Comparison of ENCODE assay signal across 12 cellular contexts in genomic region chr9:114893622-114894021, GRCh38. TPM values are rescaled to one million over a fixed set of nuclear protein-coding genes. Genes with fewer than 3 reads are reported as not detected.
DNase-seq lines count a peak whose midpoint lies in the region; FAIRE-seq and TF ChIP-seq lines count a peak whose summit lies in the region.
"Had no signal": no experiment of that assay in that cellular context is flagged by ENCODE, and none has a peak within 500 bp of the region (broad histone marks: within the 10 kb centered on the region; RNA-seq: fewer than 3 reads in every experiment).

No MANE protein-coding gene starts in this region.

- H3K27ac Mint-ChIP-seq in stimulated activated naive CD8-positive, alpha-beta T cell treated with anti-CD3 and anti-CD28 coated beads, Interleukin-15, Interleukin-2, amounts not matched to agents 100 ng/mL and 50 ng/mL, for 24 hours = peak overlapping the region; percentile 93

- no peak overlapping the region for H3K4me3 ChIP-seq in SU-DHL-6 (ENCODE audit: insufficient read depth, low read length, poor library complexity, severe bottlenecking)
- no peak overlapping the region for H3K4me3 ChIP-seq in endothelial cell of umbilical vein (replicated peaks in 1 of 3; ENCODE audit: insufficient read depth in 1 of 3, low read depth in 1 of 3, low read length in 3 of 3)
- H3K4me3 ChIP-seq in adrenal gland = no peak overlapping the region

- POLR2A ChIA-PET in endothelial cell of umbilical vein (lab: Charles Lee) = interaction anchor here (1.0 kb wide), 2 partner anchors 88 kb away, joined by 3 to 4 read pairs; partner anchors contain the start of gene TNFSF15

- dilution Hi-C loops in endothelial cell of umbilical vein (cut with MboI; ENCODE audit: extremely low pct_ligation_motif_present, low sequenced_read_pairs) = no loop called here

- H3K9me3 Mint-ChIP-seq in stimulated activated naive CD8-positive, alpha-beta T cell treated with anti-CD3 and anti-CD28 coated beads, Interleukin-15, Interleukin-2, amounts not matched to agents 100 ng/mL and 50 ng/mL, for 24 hours = peaks cover 10% of the 10 kb centered on the region

- H3K9me2 ChIP-seq in SU-DHL-6 (replicated peaks; ENCODE audit: insufficient read depth, low read length) = no peaks in the 10 kb centered on the region

- H3K36me3 ChIP-seq in SU-DHL-6 (ENCODE audit: low read length) (no peaks in the 10 kb centered on the region), endothelial cell of umbilical vein (ENCODE audit: control insufficient read depth in 2 of 2, extremely low read depth in 1 of 2, insufficient read depth in 2 of 2, low read length in 2 of 2) (no peaks in the 10 kb centered on the region), adrenal gland (replicated peaks in 1 of 2) (no peaks in the 10 kb centered on the region)

- H3K9ac ChIP-seq in SU-DHL-6 (ENCODE audit: low read length) (no peak overlapping the region), endothelial cell of umbilical vein (replicated peaks; ENCODE audit: extremely low read depth, insufficient read depth, low read length) (peak overlapping the region; percentile 87)

- no TSS peak for BruUV-seq in endothelial cell of umbilical vein (replicated peaks; lab: Mats Ljungman, UMichigan)

- H3F3A ChIP-seq in SU-DHL-6 (ENCODE audit: insufficient read depth) = peaks cover 8% of the 10 kb centered on the region

- intact Hi-C loops in endothelial cell of umbilical vein (cut with micrococcal nuclease) (loop anchor here (1.0 kb wide), 3 partner anchors 89 to 148 kb away; no protein-coding TSS in a partner anchor), adrenal gland (cut with DNase I) (no loop called here)

- H3K79me2 ChIP-seq in SU-DHL-6 (ENCODE audit: insufficient read depth, low read length) (no peaks in the 10 kb centered on the region), endothelial cell of umbilical vein (ENCODE audit: control insufficient read depth, insufficient read depth, low read length) (no peaks in the 10 kb centered on the region)

- no peaks in the 10 kb centered on the region for H3K27me3 Mint-ChIP-seq in stimulated activated naive CD8-positive, alpha-beta T cell treated with anti-CD3 and anti-CD28 coated beads, Interleukin-15, Interleukin-2, amounts not matched to agents 100 ng/mL and 50 ng/mL, for 24 hours

- H3K4me2 ChIP-seq in SU-DHL-6 (ENCODE audit: low read depth, low read length, poor library complexity, severe bottlenecking) = peak overlapping the region; percentile 13
- H3K4me2 ChIP-seq in endothelial cell of umbilical vein (ENCODE audit: insufficient read depth, low read length) = peak overlapping the region; percentile 48

- no peaks in the 10 kb centered on the region for H4K20me1 ChIP-seq in SU-DHL-6 (ENCODE audit: low read depth, low read length)
- H4K20me1 ChIP-seq in endothelial cell of umbilical vein (replicated peaks; ENCODE audit: control insufficient read depth, extremely low read depth, insufficient read depth, low read length) = no peaks in the 10 kb centered on the region

- no peaks in the 10 kb centered on the region for H3K27me3 ChIP-seq in SU-DHL-6 (ENCODE audit: low read length)
- no peaks in the 10 kb centered on the region for H3K27me3 ChIP-seq in endothelial cell of umbilical vein (ENCODE audit: control insufficient read depth in 2 of 2, insufficient read depth in 2 of 2, low read length in 2 of 2)
- H3K27me3 ChIP-seq in adrenal gland = no peaks in the 10 kb centered on the region

- TF ChIP-seq CTCF in SU-DHL-6 (IDR thresholded peaks at IDR 0.05; ENCODE audit: insufficient read depth, low read length, poor library complexity, severe bottlenecking) (no peak), endothelial cell of umbilical vein (IDR thresholded peaks at IDR 0.05; ENCODE audit: extremely low read depth in 1 of 2, insufficient read depth in 1 of 2, low read depth in 1 of 2, low read length in 2 of 2) (no peak), adrenal gland (IDR thresholded peaks at IDR 0.05) (no peak)

- no peaks in the 10 kb centered on the region for H3K9me1 ChIP-seq in endothelial cell of umbilical vein (replicated peaks; ENCODE audit: control insufficient read depth, extremely low read depth, insufficient read depth, low read length)

- peak overlapping the region; percentile 12 for H3K4me3 Mint-ChIP-seq in stimulated activated naive CD8-positive, alpha-beta T cell treated with anti-CD3 and anti-CD28 coated beads, Interleukin-15, Interleukin-2, amounts not matched to agents 100 ng/mL and 50 ng/mL, for 24 hours

- peak; percentile 68 for FAIRE-seq in endothelial cell of umbilical vein (lab: Jason Lieb, UNC)
- FAIRE-seq: GM18507 had no signal

- TF ChIP-seq POLR2A in endothelial cell of umbilical vein (IDR thresholded peaks at IDR 0.05; ENCODE audit: low read depth, low read length) (no peak), adrenal gland (IDR thresholded peaks at IDR 0.05) (no peak)

- peaks cover 13% of the 10 kb centered on the region for H3K36me3 Mint-ChIP-seq in stimulated activated naive CD8-positive, alpha-beta T cell treated with anti-CD3 and anti-CD28 coated beads, Interleukin-15, Interleukin-2, amounts not matched to agents 100 ng/mL and 50 ng/mL, for 24 hours (ENCODE audit: low read depth)

- H3K27ac ChIP-seq in SU-DHL-6 (ENCODE audit: low read depth, low read length) (peak overlapping the region; percentile 47), endothelial cell of umbilical vein (ENCODE audit: insufficient read depth, low read depth, low read length) (peak overlapping the region; percentile 100), adrenal gland (no peak overlapping the region)
- H3K27ac ChIP-seq: C4-2B had no signal

- 62 to 83% (median 70%) methylated on average over 3 of the region's 3 CpGs for WGBS in adrenal gland, 4 donors

- CTCF ChIA-PET in endothelial cell of umbilical vein (lab: Charles Lee) = interaction anchor here (0.5 to 6.9 kb wide), 4 partner anchors 12 to 231 kb away, joined by 3 to 81 read pairs (median 19); no protein-coding TSS in a partner anchor

- H3K9me3 ChIP-seq in SU-DHL-6 (ENCODE audit: insufficient read depth, low read length) = no peaks in the 10 kb centered on the region
- H3K9me3 ChIP-seq in endothelial cell of umbilical vein (replicated peaks; ENCODE audit: control insufficient read depth, insufficient read depth, low read length) = no peaks in the 10 kb centered on the region
- H3K9me3 ChIP-seq in adrenal gland (replicated peaks in 1 of 3) = no peaks in the 10 kb centered on the region

- H3K4me1 ChIP-seq in endothelial cell of umbilical vein (ENCODE audit: control insufficient read depth, extremely low read depth, insufficient read depth, low read length) = peaks cover 53% of the 10 kb centered on the region
- peaks cover 0 to 19% of the 10 kb centered on the region in 2 donors for H3K4me1 ChIP-seq in adrenal gland (replicated peaks in 1 of 2)

- H3K4me1 Mint-ChIP-seq in stimulated activated naive CD8-positive, alpha-beta T cell treated with anti-CD3 and anti-CD28 coated beads, Interleukin-15, Interleukin-2, amounts not matched to agents 100 ng/mL and 50 ng/mL, for 24 hours (ENCODE audit: low read depth) = no peaks in the 10 kb centered on the region

- DNase-seq in stimulated activated CD4-positive, alpha-beta T cell treated with anti-CD3 and anti-CD28 coated beads, Interleukin-15, amount 100 ng/mL, for 24 hours = peak; percentile 59
- DNase-seq in stimulated activated CD4-positive, alpha-beta T cell treated with anti-CD3 and anti-CD28 coated beads, Interleukin-2, amount 100 ng/mL, for 48 hours = no peak
- DNase-seq in endothelial cell of umbilical vein (ENCODE audit: low read depth, low spot score) (peak; percentile 89), Kasumi-1 (lab: John Stamatoyannopoulos, UW) (no peak), NOMO-1 (lab: John Stamatoyannopoulos, UW; ENCODE audit: unreplicated experiment in 2 of 2) (no peak), adrenal gland (no peak)
- DNase-seq: NCI-H2171 had no signal

- no peak overlapping the region for H2AFZ ChIP-seq in SU-DHL-6 (ENCODE audit: low read depth, low read length, severe bottlenecking)
- H2AFZ ChIP-seq in endothelial cell of umbilical vein (ENCODE audit: low read depth, low read length) = no peak overlapping the region

TF ChIP-seq in endothelial cell of umbilical vein, 7 proteins besides CTCF, POLR2A, EP300 and RAD21:
- TF ChIP-seq MAX (IDR thresholded peaks at IDR 0.05; ENCODE audit: insufficient read depth, insufficient read length) (no peak), JUN (IDR thresholded peaks at IDR 0.05; ENCODE audit: borderline replicate concordance, insufficient read depth, insufficient read length, low read depth) (peak; percentile 96), FOS (IDR thresholded peaks at IDR 0.05; ENCODE audit: borderline replicate concordance, insufficient read depth, low read length) (peak; percentile 100), MYC (IDR thresholded peaks at IDR 0.05; ENCODE audit: low read depth, low read length) (peak; percentile 1), EZH2 (IDR thresholded peaks at IDR 0.05; ENCODE audit: borderline replicate concordance, low read depth, low read length, severe bottlenecking) (no peak), POLR2AphosphoS5 (IDR thresholded peaks at IDR 0.05; ENCODE audit: insufficient read depth, low read depth, low read length) (peak; percentile 90), GATA2 (IDR thresholded peaks at IDR 0.05; ENCODE audit: insufficient read depth, insufficient read length, low read depth, low read length) (peak; percentile 98)

RNA-seq across cellular contexts. Expression of gene TNFSF8, which starts 36.8 kb away (rescaled TPM):
- not detected in 2 replicates for total RNA-seq in endothelial cell of umbilical vein
- polyA plus RNA-seq in endothelial cell of umbilical vein = not detected in 2 replicates
- 0.03 TPM in 1 of 2 replicates, not detected in the other for polyA plus RNA-seq in endothelial cell of umbilical vein (2011; cell fraction: cytosol; rRNA removed)
- 0.55 TPM in 1 of 2 replicates, not detected in the other for polyA plus RNA-seq in endothelial cell of umbilical vein (2011; cell fraction: nucleus; rRNA removed)
- not detected in 2 replicates for polyA plus RNA-seq in endothelial cell of umbilical vein (2012)
- not detected in 2 replicates for polyA minus RNA-seq in endothelial cell of umbilical vein
- polyA minus RNA-seq in endothelial cell of umbilical vein (2011; cell fraction: cytosol; rRNA and poly(A)+ RNA removed) = not detected
- polyA minus RNA-seq in endothelial cell of umbilical vein (2011; cell fraction: nucleus; rRNA and poly(A)+ RNA removed) = 0.77 and 1.1 TPM in 2 replicates
- total RNA-seq in adrenal gland = 1 to 10 TPM in 7 of 8 donors, under 1 TPM in 1; 0.72 to 4.8 (median 2.5) TPM
- 1 to 10 TPM in 1 of 3 donors, under 1 TPM in 2; 0.34 to 1.4 (median 0.64) TPM for polyA plus RNA-seq in adrenal gland
- total RNA-seq: fibroblast of villous mesenchyme had no signal

Comparison
In these comparisons a context has a peak if more than half of its experiments do, and no peak if none do; other contexts are left out.
1. DNase-seq: peak in stimulated activated CD4-positive, alpha-beta T cell treated with anti-CD3 and anti-CD28 coated beads, Interleukin-15, amount 100 ng/mL, for 24 hours (single experiment) and endothelial cell of umbilical vein (single experiment); none in stimulated activated CD4-positive, alpha-beta T cell treated with anti-CD3 and anti-CD28 coated beads, Interleukin-2, amount 100 ng/mL, for 48 hours (0 of 2), Kasumi-1 (0 of 2), NOMO-1 (0 of 2) and adrenal gland (0 of 7).
2. H3K27ac ChIP-seq: peak in SU-DHL-6 (single experiment) and endothelial cell of umbilical vein (single experiment); none in adrenal gland (0 of 5).